1 cellular context compared by ENCODE assay signal in genomic region chr10:15562116-15562515, GRCh38.
TF ChIP-seq lines count a peak whose summit lies in the region.

No MANE protein-coding gene starts in this region.

TF ChIP-seq in IMR-90, 13 proteins besides CTCF, POLR2A, EP300 and RAD21:
- TF ChIP-seq USF2 (IDR thresholded peaks at IDR 0.05; ENCODE audit: low read depth, low read length) (no peak), BHLHE40 (IDR thresholded peaks at IDR 0.05; ENCODE audit: low read depth, low read length) (no peak), RFX5 (IDR thresholded peaks at IDR 0.05; ENCODE audit: low read depth, low read length) (no peak), ELK1 (IDR thresholded peaks at IDR 0.05; ENCODE audit: borderline replicate concordance, low read depth, low read length) (no peak), MAFK (IDR thresholded peaks at IDR 0.05; ENCODE audit: low read depth, low read length) (no peak), MAZ (IDR thresholded peaks at IDR 0.05; ENCODE audit: borderline replicate concordance, low read depth, low read length) (no peak), MXI1 (IDR thresholded peaks at IDR 0.05; ENCODE audit: borderline replicate concordance, low read depth, low read length) (no peak), FOS (IDR thresholded peaks at IDR 0.05; ENCODE audit: low read depth, low read length) (no peak), CHD1 (IDR thresholded peaks at IDR 0.05; ENCODE audit: low read depth, low read length) (no peak), RCOR1 (IDR thresholded peaks at IDR 0.05; ENCODE audit: insufficient replicate concordance, low read length) (no peak), NFE2L2 (IDR thresholded peaks at IDR 0.05; ENCODE audit: low read depth, low read length) (no peak), SMC3 (IDR thresholded peaks at IDR 0.05; ENCODE audit: low read depth, low read length) (no peak), CEBPB (IDR thresholded peaks at IDR 0.05; ENCODE audit: low read depth, low read length) (no peak)
